ENCODE assay signal across 11 cellular contexts in genomic region chr6:139839506-139840156, GRCh38.
A peak's percentile ranks its signal among the peaks of the same experiment; 100 is the strongest.
DNase-seq lines count a peak whose midpoint lies in the region; ATAC-seq, FAIRE-seq and TF ChIP-seq lines count a peak whose summit lies in the region.
"Had no signal": no experiment of that assay in that cellular context is flagged by ENCODE, and none has a peak within 500 bp of the region (broad histone marks: within the 10 kb centered on the region; RNA-seq: fewer than 3 reads in every experiment).

No MANE protein-coding gene starts in this region.

- no peak overlapping the region for H3K4me3 ChIP-seq in MM.1S (ENCODE audit: low read length)
- H3K4me3 ChIP-seq in cardiac fibroblast (replicated peaks in 1 of 2; ENCODE audit: low read depth in 2 of 2, low read length in 2 of 2), result no peak overlapping the region
- H3K4me3 ChIP-seq in small intestine (ENCODE audit: low read depth in 1 of 2, low read length in 2 of 2), result no peak overlapping the region

- H3K9me2 ChIP-seq in MM.1S (replicated peaks; ENCODE audit: insufficient read depth, low read length), result no peaks in the 10 kb centered on the region

- H3K4me2 ChIP-seq in MM.1S (ENCODE audit: low read depth, low read length), result peak overlapping the region; percentile 48

- WGBS in small intestine, 3 donors, result 65 to 90% (median 82%) methylated on average over 7 of the region's 7 CpGs

- H3K27ac ChIP-seq in MM.1S (ENCODE audit: low read length) (no peak overlapping the region), small intestine (ENCODE audit: low read depth in 1 of 2, low read length in 1 of 2) (peak overlapping the region in 1 of 2 donors; percentile 8)

- no peak overlapping the region for H3K9ac ChIP-seq in MM.1S (ENCODE audit: low read length)

- H3K4me1 ChIP-seq in MM.1S (ENCODE audit: low read length), result peaks cover 7% of the 10 kb centered on the region
- H3K4me1 ChIP-seq in small intestine (ENCODE audit: control insufficient read depth in 2 of 2, insufficient read depth in 1 of 2, low read depth in 1 of 2, low read length in 1 of 2), result no peaks in the 10 kb centered on the region
- H3K4me1 ChIP-seq: BE2C had no signal

- H3K79me2 ChIP-seq in MM.1S (ENCODE audit: low read length), result no peaks in the 10 kb centered on the region

- FAIRE-seq in small intestine (lab: Jason Lieb, UNC), result no peak

- no peaks in the 10 kb centered on the region for H4K20me1 ChIP-seq in MM.1S (ENCODE audit: insufficient read depth, low read length)

- H2AFZ ChIP-seq in MM.1S (ENCODE audit: low read length), result 0 out of 2 replicates have a peak overlapping the region, but pooled peaks have one; percentile 32

- H3F3A ChIP-seq in MM.1S (ENCODE audit: insufficient read depth, low read length), result no peaks in the 10 kb centered on the region; the same call in 1 of the 2 replicates

- TF ChIP-seq CTCF in MM.1S (IDR thresholded peaks at IDR 0.05; ENCODE audit: low read length) (no peak), cardiac fibroblast (IDR thresholded peaks at IDR 0.05; ENCODE audit: low read depth, low read length) (no peak)

- H3K27me3 ChIP-seq in MM.1S (replicated peaks; ENCODE audit: insufficient read depth, low read length), result no peaks in the 10 kb centered on the region
- no peaks in the 10 kb centered on the region for H3K27me3 ChIP-seq in small intestine (ENCODE audit: control insufficient read depth in 2 of 2, insufficient read depth in 2 of 2, low read length in 2 of 2)
- H3K27me3 ChIP-seq: BE2C had no signal

- ATAC-seq in HG02759 (IDR thresholded peaks at IDR 0.05; ENCODE audit: unreplicated experiment), result no peak
- no peak for ATAC-seq in HG03280 (IDR thresholded peaks at IDR 0.05; ENCODE audit: unreplicated experiment)

- peak; percentile 53 for DNase-seq in AG20443 (ENCODE audit: low spot score)
- no peak for DNase-seq in MM.1S
- DNase-seq in cardiac fibroblast (ENCODE audit: low read depth in 2 of 2), result peak; percentile 13 to 62
- DNase-seq in midbrain (lab: John Stamatoyannopoulos, UW), result peak; percentile 40
- no peak for DNase-seq in NCI-H345 (lab: John Stamatoyannopoulos, UW)
- DNase-seq in small intestine, result no peak
- DNase-seq: activated CD4-positive, alpha-beta memory T cell treated with anti-CD3 and anti-CD28 coated beads, Interleukin-2, amount 10 ng/mL, durations not matched to agents 7 days and 5 days; BE2C; cerebellar nuclear complex had no signal

- H3K9me3 ChIP-seq in MM.1S (replicated peaks; ENCODE audit: insufficient read depth, low read length) (no peaks in the 10 kb centered on the region), small intestine (ENCODE audit: control insufficient read depth, low read depth) (no peaks in the 10 kb centered on the region)
- H3K9me3 ChIP-seq: BE2C had no signal

- H3K36me3 ChIP-seq in MM.1S (replicated peaks; ENCODE audit: insufficient read depth, low read length), result no peaks in the 10 kb centered on the region
- no peaks in the 10 kb centered on the region for H3K36me3 ChIP-seq in small intestine (ENCODE audit: control insufficient read depth in 2 of 2, insufficient read depth in 2 of 2, low read length in 2 of 2)
- H3K36me3 ChIP-seq: BE2C had no signal

Comparison
In these comparisons a context has a peak if more than half of its experiments do, and no peak if none do; other contexts are left out.
1. DNase-seq: peak in AG20443 (single experiment), cardiac fibroblast (2 of 2) and midbrain (single experiment); none in MM.1S (single experiment), NCI-H345 (single experiment) and small intestine (single experiment).